In the genomic region with DNA sequence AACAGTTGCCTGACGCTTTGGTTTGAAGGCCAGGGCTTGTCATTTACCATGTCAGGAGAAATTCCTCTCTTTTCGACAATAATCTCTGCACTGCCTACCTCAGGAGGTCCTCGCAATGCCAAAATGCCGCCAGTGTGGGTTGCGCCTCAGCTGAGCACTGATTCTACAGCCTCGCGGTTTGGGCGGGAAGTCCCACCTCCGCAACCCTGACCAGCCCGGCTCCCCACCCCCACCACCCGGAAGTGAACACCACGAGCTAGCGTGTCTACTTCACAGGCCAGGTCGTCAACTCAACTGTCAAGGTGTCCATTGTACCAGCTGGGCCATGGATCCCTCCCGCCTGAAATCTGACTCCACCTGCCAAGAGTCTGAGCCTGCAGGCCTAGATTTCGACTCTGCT, we compare ENCODE assay signal across 1 cellular context.
TF ChIP-seq lines count a peak whose summit lies in the region.

A gene (plus strand): TSS at position 273 of the 400 bp plus-strand sequence. CDS start 221 bp downstream, outside the sequence.

TF ChIP-seq in GM23338, 12 proteins besides CTCF, POLR2A, EP300 and RAD21 (continued from another document):
- TF ChIP-seq, protein P1, sequence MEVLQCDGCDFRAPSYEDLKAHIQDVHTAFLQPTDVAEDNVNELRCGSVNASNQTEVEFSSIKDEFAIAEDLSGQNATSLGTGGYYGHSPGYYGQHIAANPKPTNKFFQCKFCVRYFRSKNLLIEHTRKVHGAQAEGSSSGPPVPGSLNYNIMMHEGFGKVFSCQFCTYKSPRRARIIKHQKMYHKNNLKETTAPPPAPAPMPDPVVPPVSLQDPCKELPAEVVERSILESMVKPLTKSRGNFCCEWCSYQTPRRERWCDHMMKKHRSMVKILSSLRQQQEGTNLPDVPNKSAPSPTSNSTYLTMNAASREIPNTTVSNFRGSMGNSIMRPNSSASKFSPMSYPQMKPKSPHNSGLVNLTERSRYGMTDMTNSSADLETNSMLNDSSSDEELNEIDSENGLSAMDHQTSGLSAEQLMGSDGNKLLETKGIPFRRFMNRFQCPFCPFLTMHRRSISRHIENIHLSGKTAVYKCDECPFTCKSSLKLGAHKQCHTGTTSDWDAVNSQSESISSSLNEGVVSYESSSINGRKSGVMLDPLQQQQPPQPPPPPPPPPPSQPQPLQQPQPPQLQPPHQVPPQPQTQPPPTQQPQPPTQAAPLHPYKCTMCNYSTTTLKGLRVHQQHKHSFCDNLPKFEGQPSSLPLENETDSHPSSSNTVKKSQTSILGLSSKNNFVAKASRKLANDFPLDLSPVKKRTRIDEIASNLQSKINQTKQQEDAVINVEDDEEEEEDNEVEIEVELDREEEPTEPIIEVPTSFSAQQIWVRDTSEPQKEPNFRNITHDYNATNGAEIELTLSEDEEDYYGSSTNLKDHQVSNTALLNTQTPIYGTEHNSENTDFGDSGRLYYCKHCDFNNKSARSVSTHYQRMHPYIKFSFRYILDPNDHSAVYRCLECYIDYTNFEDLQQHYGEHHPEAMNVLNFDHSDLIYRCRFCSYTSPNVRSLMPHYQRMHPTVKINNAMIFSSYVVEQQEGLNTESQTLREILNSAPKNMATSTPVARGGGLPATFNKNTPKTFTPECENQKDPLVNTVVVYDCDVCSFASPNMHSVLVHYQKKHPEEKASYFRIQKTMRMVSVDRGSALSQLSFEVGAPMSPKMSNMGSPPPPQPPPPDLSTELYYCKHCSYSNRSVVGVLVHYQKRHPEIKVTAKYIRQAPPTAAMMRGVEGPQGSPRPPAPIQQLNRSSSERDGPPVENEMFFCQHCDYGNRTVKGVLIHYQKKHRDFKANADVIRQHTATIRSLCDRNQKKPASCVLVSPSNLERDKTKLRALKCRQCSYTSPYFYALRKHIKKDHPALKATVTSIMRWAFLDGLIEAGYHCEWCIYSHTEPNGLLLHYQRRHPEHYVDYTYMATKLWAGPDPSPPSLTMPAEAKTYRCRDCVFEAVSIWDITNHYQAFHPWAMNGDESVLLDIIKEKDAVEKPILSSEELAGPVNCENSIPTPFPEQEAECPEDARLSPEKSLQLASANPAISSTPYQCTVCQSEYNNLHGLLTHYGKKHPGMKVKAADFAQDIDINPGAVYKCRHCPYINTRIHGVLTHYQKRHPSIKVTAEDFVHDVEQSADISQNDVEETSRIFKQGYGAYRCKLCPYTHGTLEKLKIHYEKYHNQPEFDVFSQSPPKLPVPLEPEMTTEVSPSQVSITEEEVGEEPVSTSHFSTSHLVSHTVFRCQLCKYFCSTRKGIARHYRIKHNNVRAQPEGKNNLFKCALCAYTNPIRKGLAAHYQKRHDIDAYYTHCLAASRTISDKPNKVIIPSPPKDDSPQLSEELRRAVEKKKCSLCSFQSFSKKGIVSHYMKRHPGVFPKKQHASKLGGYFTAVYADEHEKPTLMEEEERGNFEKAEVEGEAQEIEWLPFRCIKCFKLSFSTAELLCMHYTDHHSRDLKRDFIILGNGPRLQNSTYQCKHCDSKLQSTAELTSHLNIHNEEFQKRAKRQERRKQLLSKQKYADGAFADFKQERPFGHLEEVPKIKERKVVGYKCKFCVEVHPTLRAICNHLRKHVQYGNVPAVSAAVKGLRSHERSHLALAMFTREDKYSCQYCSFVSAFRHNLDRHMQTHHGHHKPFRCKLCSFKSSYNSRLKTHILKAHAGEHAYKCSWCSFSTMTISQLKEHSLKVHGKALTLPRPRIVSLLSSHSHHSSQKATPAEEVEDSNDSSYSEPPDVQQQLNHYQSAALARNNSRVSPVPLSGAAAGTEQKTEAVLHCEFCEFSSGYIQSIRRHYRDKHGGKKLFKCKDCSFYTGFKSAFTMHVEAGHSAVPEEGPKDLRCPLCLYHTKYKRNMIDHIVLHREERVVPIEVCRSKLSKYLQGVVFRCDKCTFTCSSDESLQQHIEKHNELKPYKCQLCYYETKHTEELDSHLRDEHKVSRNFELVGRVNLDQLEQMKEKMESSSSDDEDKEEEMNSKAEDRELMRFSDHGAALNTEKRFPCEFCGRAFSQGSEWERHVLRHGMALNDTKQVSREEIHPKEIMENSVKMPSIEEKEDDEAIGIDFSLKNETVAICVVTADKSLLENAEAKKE (CRISPR knock-in tag; IDR thresholded peaks at IDR 0.05): no peak
- TF ChIP-seq, protein P2, sequence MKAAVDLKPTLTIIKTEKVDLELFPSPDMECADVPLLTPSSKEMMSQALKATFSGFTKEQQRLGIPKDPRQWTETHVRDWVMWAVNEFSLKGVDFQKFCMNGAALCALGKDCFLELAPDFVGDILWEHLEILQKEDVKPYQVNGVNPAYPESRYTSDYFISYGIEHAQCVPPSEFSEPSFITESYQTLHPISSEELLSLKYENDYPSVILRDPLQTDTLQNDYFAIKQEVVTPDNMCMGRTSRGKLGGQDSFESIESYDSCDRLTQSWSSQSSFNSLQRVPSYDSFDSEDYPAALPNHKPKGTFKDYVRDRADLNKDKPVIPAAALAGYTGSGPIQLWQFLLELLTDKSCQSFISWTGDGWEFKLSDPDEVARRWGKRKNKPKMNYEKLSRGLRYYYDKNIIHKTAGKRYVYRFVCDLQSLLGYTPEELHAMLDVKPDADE (IDR thresholded peaks at IDR 0.05): no peak
- TF ChIP-seq POLR2AphosphoS5 (IDR thresholded peaks at IDR 0.05; ENCODE audit: low read depth) (no peak), ZNF114 (CRISPR knock-in tag; IDR thresholded peaks at IDR 0.05) (no peak)
TF ChIP-seq in GM23338: peak in this region for 0.
